Comparison of ENCODE assay signal across 8 cellular contexts in the genomic region with DNA sequence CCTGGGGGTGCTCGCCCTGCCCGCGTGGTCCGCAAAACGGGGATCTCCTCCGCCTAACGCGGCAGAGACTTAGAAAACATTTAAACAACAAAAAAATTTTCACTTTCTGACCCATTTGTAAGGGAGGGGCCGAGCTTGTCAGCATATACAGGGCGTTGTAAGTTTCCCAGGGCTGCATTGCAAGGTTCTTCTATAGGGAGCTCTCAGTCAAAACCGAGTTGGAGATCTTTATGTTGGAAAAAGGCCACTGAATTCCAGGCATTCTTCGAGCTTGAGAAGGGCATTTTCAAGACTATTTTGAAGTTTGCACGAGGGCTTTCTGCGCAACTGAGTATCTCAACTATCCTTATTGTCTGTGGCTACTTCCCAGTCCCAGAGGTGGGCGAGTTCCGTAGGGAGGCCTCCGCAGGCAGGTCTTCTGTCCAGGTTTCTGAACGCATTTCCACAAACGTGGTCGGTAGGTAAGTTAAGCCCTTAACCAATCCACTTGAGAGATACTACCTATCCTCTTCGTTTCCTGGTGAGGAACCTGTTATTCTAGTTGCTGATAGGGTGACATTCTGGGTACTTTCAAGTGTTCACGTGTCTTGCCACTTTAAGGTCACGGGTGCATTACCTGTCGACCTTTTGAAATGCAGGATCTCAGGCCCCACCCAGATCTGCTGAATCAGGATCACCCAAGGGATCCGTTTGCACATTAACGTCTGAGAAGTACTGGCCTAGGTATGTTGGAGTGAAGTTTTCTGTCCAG. TPM values are rescaled to one million over a fixed set of nuclear protein-coding genes. Genes with fewer than 3 reads are reported as not detected.
A peak's percentile ranks its signal among the peaks of the same experiment; 100 is the strongest.
DNase-seq lines count a peak whose midpoint lies in the region; FAIRE-seq and TF ChIP-seq lines count a peak whose summit lies in the region.

No MANE protein-coding gene starts in this region.

- peak overlapping the region; percentile 86 to 100 (median 99) for H3K4me2 ChIP-seq in BLaER1 treated with 17β-estradiol and CSF1 and Interleukin-3, amounts not matched to agents 10 nM and 100 nM
- H3K4me2 ChIP-seq in endothelial cell of umbilical vein (ENCODE audit: insufficient read depth, low read length) = peak overlapping the region; percentile 93

- DNase-seq in RKO (ENCODE audit: low spot score) = peak; percentile 30
- DNase-seq in endothelial cell of umbilical vein (ENCODE audit: low read depth, low spot score) = peak; percentile 81
- no peak for DNase-seq in GM10248 (ENCODE audit: extremely low spot score)
- no peak for DNase-seq in KG1 (lab: John Stamatoyannopoulos, UW)
- no peak for DNase-seq in posterior cingulate gyrus

- CTCF ChIA-PET in HEK293 (lab: Yijun Ruan, JAX) (interaction anchor here (0.6 to 2.1 kb wide), 11 partner anchors 12 to 72 kb away, joined by 3 to 10 read pairs (median 4); partner anchors contain the start of gene TJP2), endothelial cell of umbilical vein (lab: Charles Lee) (interaction anchor here (0.6 to 3.6 kb wide), 22 partner anchors 9 to 86 kb away, joined by 3 to 51 read pairs (median 5); no protein-coding TSS in a partner anchor), GM10248 (lab: Yijun Ruan, JAX) (interaction anchor here (0.6 to 1.7 kb wide), 6 partner anchors 12 to 72 kb away, joined by 3 to 5 read pairs (median 4); no protein-coding TSS in a partner anchor)

- TSS peak; percentile 54 for BruUV-seq in endothelial cell of umbilical vein (replicated peaks; lab: Mats Ljungman, UMichigan)

- no peak for TF ChIP-seq POLR2A in endothelial cell of umbilical vein (IDR thresholded peaks at IDR 0.05; ENCODE audit: low read depth, low read length)

- peaks cover 0 to 25% (median 0%) of the 10 kb centered on the region in 11 experiments; a peak in 5 of 22 replicates for H3K27me3 ChIP-seq in BLaER1 treated with 17β-estradiol and CSF1 and Interleukin-3, amounts not matched to agents 10 nM and 100 nM
- no peaks in the 10 kb centered on the region for H3K27me3 ChIP-seq in endothelial cell of umbilical vein (ENCODE audit: control insufficient read depth in 2 of 2, insufficient read depth in 2 of 2, low read length in 2 of 2)
- H3K27me3 ChIP-seq in mucosa of stomach (ENCODE audit: control insufficient read depth, insufficient read depth, low read length) = peaks cover 6% of the 10 kb centered on the region

- H3K9me1 ChIP-seq in endothelial cell of umbilical vein (replicated peaks; ENCODE audit: control insufficient read depth, extremely low read depth, insufficient read depth, low read length) = no peaks in the 10 kb centered on the region

- peak; percentile 95 for FAIRE-seq in endothelial cell of umbilical vein (lab: Jason Lieb, UNC)

- POLR2A ChIA-PET in HEK293 (lab: Yijun Ruan, JAX) = interaction anchor here (0.9 to 2.7 kb wide), 5 partner anchors 9 to 58 kb away, joined by 3 to 13 read pairs (median 8); partner anchors contain the start of gene TJP2
- POLR2A ChIA-PET in endothelial cell of umbilical vein (lab: Charles Lee) = interaction anchor here (0.5 to 1.5 kb wide), 5 partner anchors 9 to 58 kb away, joined by 3 to 7 read pairs (median 4); no protein-coding TSS in a partner anchor
- POLR2A ChIA-PET in GM10248 (lab: Yijun Ruan, JAX) = no interaction called here

- peak overlapping the region; percentile 11 to 81 (median 76); a peak in 21 of 22 replicates for H3K9ac ChIP-seq in BLaER1 treated with 17β-estradiol and CSF1 and Interleukin-3, amounts not matched to agents 10 nM and 100 nM
- peak overlapping the region; percentile 82 for H3K9ac ChIP-seq in endothelial cell of umbilical vein (replicated peaks; ENCODE audit: extremely low read depth, insufficient read depth, low read length)
- peak overlapping the region; percentile 92 for H3K9ac ChIP-seq in mucosa of stomach (ENCODE audit: low read length)

- no peak for TF ChIP-seq CTCF in HEK293 (tag by site-specific recombination; IDR thresholded peaks at IDR 0.05)
- TF ChIP-seq CTCF in endothelial cell of umbilical vein (IDR thresholded peaks at IDR 0.05; ENCODE audit: extremely low read depth in 1 of 2, insufficient read depth in 1 of 2, low read depth in 1 of 2, low read length in 2 of 2) = no peak
- TF ChIP-seq CTCF in GM10248 (IDR thresholded peaks at IDR 0.05; ENCODE audit: control extremely low read depth, extremely low read depth, low read depth, missing control alignments) = no peak

- peaks cover 39% of the 10 kb centered on the region for H3K79me2 ChIP-seq in endothelial cell of umbilical vein (ENCODE audit: control insufficient read depth, insufficient read depth, low read length)

- peaks cover 6 to 25% (median 20%) of the 10 kb centered on the region in 10 experiments for H3K4me1 ChIP-seq in BLaER1 treated with 17β-estradiol and CSF1 and Interleukin-3, amounts not matched to agents 10 nM and 100 nM
- peaks cover 3% of the 10 kb centered on the region; the same call in 1 of the 2 replicates for H3K4me1 ChIP-seq in HEK293 (ENCODE audit: control insufficient read depth, insufficient read depth, low read length)
- H3K4me1 ChIP-seq in endothelial cell of umbilical vein (ENCODE audit: control insufficient read depth, extremely low read depth, insufficient read depth, low read length) = peaks cover 21% of the 10 kb centered on the region
- H3K4me1 ChIP-seq in mucosa of stomach (ENCODE audit: control insufficient read depth, insufficient read depth, low read length) = peaks cover 16% of the 10 kb centered on the region

- peak overlapping the region; percentile 67 to 84 (median 76) for H3K4me3 ChIP-seq in BLaER1 treated with 17β-estradiol and CSF1 and Interleukin-3, amounts not matched to agents 10 nM and 100 nM
- peak overlapping the region; percentile 83 for H3K4me3 ChIP-seq in HEK293 (ENCODE audit: low read depth, low read length)
- H3K4me3 ChIP-seq in endothelial cell of umbilical vein (replicated peaks in 1 of 3; ENCODE audit: insufficient read depth in 1 of 3, low read depth in 1 of 3, low read length in 3 of 3) = peak overlapping the region; percentile 69 to 83 (median 75)
- H3K4me3 ChIP-seq in mucosa of stomach (ENCODE audit: low read length) = peak overlapping the region; percentile 89

- intact Hi-C loops in endothelial cell of umbilical vein (cut with micrococcal nuclease) (loop anchor here (1.0 to 5.0 kb wide), 4 partner anchors 20 to 85 kb away; partner anchors contain the start of gene FXN), posterior cingulate gyrus (cut with DNase I) (loop anchor here (10.0 kb wide), 1 partner anchor 68 kb away; no protein-coding TSS in a partner anchor)

- H4K20me1 ChIP-seq in BLaER1 treated with 17β-estradiol and CSF1 and Interleukin-3, amounts not matched to agents 10 nM and 100 nM = peaks cover 0 to 5% (median 0%) of the 10 kb centered on the region in 11 experiments; a peak in 1 of 22 replicates
- H4K20me1 ChIP-seq in endothelial cell of umbilical vein (replicated peaks; ENCODE audit: control insufficient read depth, extremely low read depth, insufficient read depth, low read length) = no peaks in the 10 kb centered on the region

- no peaks in the 10 kb centered on the region for H3K36me3 ChIP-seq in BLaER1 treated with 17β-estradiol and CSF1 and Interleukin-3, amounts not matched to agents 10 nM and 100 nM
- H3K36me3 ChIP-seq in HEK293 (ENCODE audit: control insufficient read depth in 2 of 2, insufficient read depth in 1 of 2, low read length in 2 of 2) (no peaks in the 10 kb centered on the region), endothelial cell of umbilical vein (ENCODE audit: control insufficient read depth in 2 of 2, extremely low read depth in 1 of 2, insufficient read depth in 2 of 2, low read length in 2 of 2) (no peaks in the 10 kb centered on the region), mucosa of stomach (ENCODE audit: control insufficient read depth, insufficient read depth, low read length) (no peaks in the 10 kb centered on the region)

- H3K9me3 ChIP-seq in BLaER1 treated with 17β-estradiol and CSF1 and Interleukin-3, amounts not matched to agents 10 nM and 100 nM (replicated peaks in 1 of 11) = no peaks in the 10 kb centered on the region
- no peaks in the 10 kb centered on the region for H3K9me3 ChIP-seq in HEK293 (ENCODE audit: control insufficient read depth, insufficient read depth, low read depth, low read length)
- H3K9me3 ChIP-seq in endothelial cell of umbilical vein (replicated peaks; ENCODE audit: control insufficient read depth, insufficient read depth, low read length) = no peaks in the 10 kb centered on the region
- no peaks in the 10 kb centered on the region for H3K9me3 ChIP-seq in mucosa of stomach (ENCODE audit: control insufficient read depth, low read length)

- H2AFZ ChIP-seq in endothelial cell of umbilical vein (ENCODE audit: low read depth, low read length) = peak overlapping the region; percentile 19

- peak overlapping the region in 9 of 11 experiments; percentile 36 to 75 (median 69); a peak in 14 of 22 replicates for H3K27ac ChIP-seq in BLaER1 treated with 17β-estradiol and CSF1 and Interleukin-3, amounts not matched to agents 10 nM and 100 nM
- H3K27ac ChIP-seq in HEK293 (ENCODE audit: extremely low read depth, low read depth, low read length) (peak overlapping the region; percentile 90; the same call in 1 of the 2 replicates), endothelial cell of umbilical vein (ENCODE audit: insufficient read depth, low read depth, low read length) (peak overlapping the region; percentile 69)

- dilution Hi-C loops in endothelial cell of umbilical vein (cut with MboI; ENCODE audit: extremely low pct_ligation_motif_present, low sequenced_read_pairs) = no loop called here

TF ChIP-seq in HEK293, 187 proteins besides CTCF, POLR2A, EP300 and RAD21:
- TF ChIP-seq ZNF335 (tag by site-specific recombination; conservative IDR thresholded peaks at IDR 0.05) = peak; percentile 57; the same call in 1 of the 2 replicates
- no peak for TF ChIP-seq ZNF501 (tag by site-specific recombination; IDR thresholded peaks at IDR 0.05)
- TF ChIP-seq ZNF423 (tag by site-specific recombination; IDR thresholded peaks at IDR 0.05) = 0 out of 2 replicates have a peak, but pooled peaks have one; percentile 10

TF ChIP-seq in endothelial cell of umbilical vein, 7 proteins besides CTCF, POLR2A, EP300 and RAD21:
- TF ChIP-seq POLR2AphosphoS5 (IDR thresholded peaks at IDR 0.05; ENCODE audit: insufficient read depth, low read depth, low read length) = no peak

RNA-seq across cellular contexts. Expression of gene TJP2, which starts 51.5 kb away (rescaled TPM):
- 167 and 168 TPM in 2 replicates for total RNA-seq in endothelial cell of umbilical vein
- polyA plus RNA-seq in endothelial cell of umbilical vein = 75.2 and 83.0 TPM in 2 replicates
- polyA plus RNA-seq in endothelial cell of umbilical vein (2011; cell fraction: cytosol; rRNA removed) = 66.2 and 67.4 TPM in 2 replicates
- 166 and 182 TPM in 2 replicates for polyA plus RNA-seq in endothelial cell of umbilical vein (2011; cell fraction: nucleus; rRNA removed)
- polyA plus RNA-seq in endothelial cell of umbilical vein (2012) = 103 and 130 TPM in 2 replicates
- polyA minus RNA-seq in endothelial cell of umbilical vein = 125 and 131 TPM in 2 replicates
- 22.0 TPM for polyA minus RNA-seq in endothelial cell of umbilical vein (2011; cell fraction: cytosol; rRNA and poly(A)+ RNA removed)
- polyA minus RNA-seq in endothelial cell of umbilical vein (2011; cell fraction: nucleus; rRNA and poly(A)+ RNA removed) = 133 and 134 TPM in 2 replicates

Comparison
In these comparisons a context has a peak if more than half of its experiments do, and no peak if none do; other contexts are left out.
1. DNase-seq: peak in RKO (single experiment) and endothelial cell of umbilical vein (single experiment); none in GM10248 (single experiment), KG1 (single experiment) and posterior cingulate gyrus (0 of 10).
2. Peak in every context shown above with its lines, with median percentiles within 50 percentile points of each other: H3K27ac ChIP-seq, H3K4me3 ChIP-seq and H3K9ac ChIP-seq.